ENCODE assay signal across 17 cellular contexts in the genomic region with DNA sequence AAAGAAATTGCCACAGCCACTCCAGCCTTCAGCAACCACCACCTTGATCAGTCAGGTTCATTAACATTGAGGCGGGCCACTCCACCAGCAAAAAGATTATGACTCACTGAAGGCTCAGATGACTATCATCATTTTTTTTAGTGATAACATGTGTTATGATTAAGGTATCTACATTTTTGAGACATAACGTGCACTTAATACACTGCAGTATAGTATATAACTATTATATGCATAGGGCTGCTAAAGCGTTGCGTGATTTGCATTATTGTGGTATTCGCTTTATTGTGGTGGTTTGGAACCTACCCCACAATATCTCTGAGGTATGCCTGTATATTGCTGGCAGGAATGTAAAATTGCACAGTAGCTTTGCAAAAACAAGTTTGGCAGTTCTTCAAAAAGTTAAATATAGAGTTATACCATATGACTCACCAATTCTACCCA. TPM values are rescaled to one million over a fixed set of nuclear protein-coding genes. Genes with fewer than 3 reads are reported as not detected.
DNase-seq lines count a peak whose midpoint lies in the region; ATAC-seq, FAIRE-seq and TF ChIP-seq lines count a peak whose summit lies in the region.
"Had no signal": no experiment of that assay in that cellular context is flagged by ENCODE, and none has a peak within 500 bp of the region (broad histone marks: within the 10 kb centered on the region; RNA-seq: fewer than 3 reads in every experiment).

No MANE protein-coding gene starts in this region.

- no peak for TF ChIP-seq POLR2A in GM12891 (IDR thresholded peaks at IDR 0.05; ENCODE audit: low read depth, low read length)

- H3K27me3 ChIP-seq in A673 (replicated peaks; ENCODE audit: insufficient read depth, low read depth, low read length, poor library complexity) (no peaks in the 10 kb centered on the region), GM23248 (replicated peaks; ENCODE audit: insufficient read depth) (no peaks in the 10 kb centered on the region)
- H3K27me3 ChIP-seq: SJSA1 had no signal

- H3K4me1 ChIP-seq in A673 (ENCODE audit: insufficient read depth, low read length, poor library complexity, severe bottlenecking), result no peaks in the 10 kb centered on the region
- H3K4me1 ChIP-seq in GM23248 (ENCODE audit: insufficient read depth), result no peaks in the 10 kb centered on the region
- H3K4me1 ChIP-seq: lower lobe of right lung, SJSA1 had no signal

- in situ Hi-C loops in GM23248 (cut with MboI), result no loop called here

- no peaks in the 10 kb centered on the region for H4K20me1 ChIP-seq in GM23248 (ENCODE audit: insufficient read depth)

- POLR2A ChIA-PET in A673 (lab: Charles Lee; ENCODE audit: low non-redundant PET), result interaction anchor here (0.6 kb wide), 1 partner anchor 62 kb away, joined by 5 read pairs; a partner anchor contains a TSS

- H3F3A ChIP-seq in GM23248 (ENCODE audit: insufficient read depth), result no peaks in the 10 kb centered on the region

- H3K9me2 ChIP-seq in GM23248 (ENCODE audit: insufficient read depth), result no peaks in the 10 kb centered on the region

- WGBS in GM23248 (ENCODE audit: low coverage in 1 of 2, low lambda C conversion rate in 2 of 2, missing lambda C conversion rate in 2 of 2), 2 experiments, result 72 to 82% methylated on average over 5 of the region's 5 CpGs

- intact Hi-C loops in A673 (cut with micrococcal nuclease; ENCODE audit: unreplicated experiment), result no loop called here

- ATAC-seq in HG03460 (IDR thresholded peaks at IDR 0.05; ENCODE audit: unreplicated experiment), result no peak
- ATAC-seq: lower lobe of right lung had no signal

- no peak for TF ChIP-seq CTCF in A673 (conservative IDR thresholded peaks at IDR 0.05; ENCODE audit: low read depth, low read length)

- peaks cover 19% of the 10 kb centered on the region for H3K79me2 ChIP-seq in GM23248 (ENCODE audit: insufficient read depth)

- H3K9me3 ChIP-seq in A673 (ENCODE audit: low read depth, low read length, poor library complexity, severe bottlenecking) (peaks cover 4% of the 10 kb centered on the region), GM23248 (ENCODE audit: low read depth) (no peaks in the 10 kb centered on the region)
- H3K9me3 ChIP-seq: lower lobe of right lung had no signal

- peak; percentile 37 for DNase-seq in A673 (ENCODE audit: low spot score)
- DNase-seq in GM23248, result peak; percentile 74
- DNase-seq in RCC 7860 (ENCODE audit: low spot score), result peak; percentile 18
- DNase-seq in epithelial cell of prostate (ENCODE audit: low read depth, low spot score), result no peak
- no peak for DNase-seq in epidermal melanocyte (ENCODE audit: insufficient read length, low spot score)
- DNase-seq in activated CD4-positive, alpha-beta T cell treated with anti-CD3 and anti-CD28 coated beads, Interleukin-2, amount 50 U/mL, for 4 hours, result no peak
- no peak for DNase-seq in GM12891 (ENCODE audit: insufficient read length, low spot score)
- DNase-seq: activated CD4-positive, alpha-beta T cell treated with anti-CD3 and anti-CD28 coated beads for 4 hours; activated naive CD4-positive, alpha-beta T cell treated with Interleukin-2 at 50 U/mL for 16 hours; CD4-positive, alpha-beta T cell; H9; Kasumi-1; lower lobe of right lung; occipital lobe; stimulated activated naive CD4-positive, alpha-beta T cell treated with Interleukin-2 at 50 U/mL for 16 hours had no signal

- FAIRE-seq in RCC 7860 (lab: Jason Lieb, UNC) (no peak), GM12891 (lab: Jason Lieb, UNC) (no peak)

- no peak overlapping the region for H2AFZ ChIP-seq in GM23248

- CTCF ChIA-PET in A673 (lab: Charles Lee), result interaction anchor here (1.0 kb wide), 1 partner anchor 60 kb away, joined by 3 read pairs; no protein-coding TSS in a partner anchor

- H3K27ac ChIP-seq in A673 (ENCODE audit: low read depth, low read length, poor library complexity, severe bottlenecking), result no peak overlapping the region
- H3K27ac ChIP-seq in GM23248, result no peak overlapping the region
- H3K27ac ChIP-seq in epithelial cell of prostate, result peak overlapping the region; percentile 20
- H3K27ac ChIP-seq: lower lobe of right lung, SJSA1 had no signal

- H3K4me3 ChIP-seq in A673 (ENCODE audit: low read depth, low read length, poor library complexity, severe bottlenecking) (no peak overlapping the region), GM23248 (no peak overlapping the region)
- H3K4me3 ChIP-seq: lower lobe of right lung, SJSA1 had no signal

- H3K4me2 ChIP-seq in GM23248 (ENCODE audit: unreplicated experiment), result no peak overlapping the region

- BruUV-seq in A673 (replicated peaks; lab: Mats Ljungman, UMichigan), result no TSS peak

- H3K36me3 ChIP-seq in A673 (ENCODE audit: insufficient read depth, low read length, poor library complexity, severe bottlenecking), result no peaks in the 10 kb centered on the region
- no peaks in the 10 kb centered on the region for H3K36me3 ChIP-seq in GM23248 (ENCODE audit: low read depth)
- H3K36me3 ChIP-seq: lower lobe of right lung, SJSA1 had no signal

- H3K9ac ChIP-seq in GM23248, result no peak overlapping the region

TF ChIP-seq in GM12891, 5 proteins besides CTCF, POLR2A, EP300 and RAD21:
- no peak for TF ChIP-seq SPI1 (IDR thresholded peaks at IDR 0.05; ENCODE audit: low read depth, low read length)

RNA-seq across cellular contexts. Expression of a gene that starts 6.8 kb away (rescaled TPM):
- total RNA-seq in A673 (2021), result 11.4 and 15.0 TPM in 2 replicates
- 23.3 and 26.2 TPM in 2 replicates for total RNA-seq in GM23248 (2014; rRNA removed; shearing (Covaris generic))
- 15.3 and 16.1 TPM in 2 replicates for polyA plus RNA-seq in GM23248 (2016; fragmentation: Nextera tagmentation; extraction: Ambion mirVana)
- polyA plus RNA-seq in GM12891 (2012; ENCODE audit: low read depth, missing spikeins), result 3.0 TPM

RNA-seq across cellular contexts. Expression of a gene that starts 57.0 kb away (rescaled TPM):
- total RNA-seq in A673 (2021), result 30.8 and 37.4 TPM in 2 replicates
- total RNA-seq in GM23248 (2014; rRNA removed; shearing (Covaris generic)), result 8.0 and 8.5 TPM in 2 replicates
- 20.2 and 21.0 TPM in 2 replicates for polyA plus RNA-seq in GM23248 (2016; fragmentation: Nextera tagmentation; extraction: Ambion mirVana)
- polyA plus RNA-seq in GM12891 (2012; ENCODE audit: low read depth, missing spikeins), result 9.3 TPM

Comparison
In these comparisons a context has a peak if more than half of its experiments do, and no peak if none do; other contexts are left out.
1. DNase-seq: peak in A673 (single experiment), GM23248 (single experiment) and RCC 7860 (single experiment); none in epithelial cell of prostate (single experiment), epidermal melanocyte (single experiment), activated CD4-positive, alpha-beta T cell treated with anti-CD3 and anti-CD28 coated beads, Interleukin-2, amount 50 U/mL, for 4 hours (0 of 2) and GM12891 (single experiment).